Comparison of ENCODE assay signal across 8 cellular contexts in the genomic region with DNA sequence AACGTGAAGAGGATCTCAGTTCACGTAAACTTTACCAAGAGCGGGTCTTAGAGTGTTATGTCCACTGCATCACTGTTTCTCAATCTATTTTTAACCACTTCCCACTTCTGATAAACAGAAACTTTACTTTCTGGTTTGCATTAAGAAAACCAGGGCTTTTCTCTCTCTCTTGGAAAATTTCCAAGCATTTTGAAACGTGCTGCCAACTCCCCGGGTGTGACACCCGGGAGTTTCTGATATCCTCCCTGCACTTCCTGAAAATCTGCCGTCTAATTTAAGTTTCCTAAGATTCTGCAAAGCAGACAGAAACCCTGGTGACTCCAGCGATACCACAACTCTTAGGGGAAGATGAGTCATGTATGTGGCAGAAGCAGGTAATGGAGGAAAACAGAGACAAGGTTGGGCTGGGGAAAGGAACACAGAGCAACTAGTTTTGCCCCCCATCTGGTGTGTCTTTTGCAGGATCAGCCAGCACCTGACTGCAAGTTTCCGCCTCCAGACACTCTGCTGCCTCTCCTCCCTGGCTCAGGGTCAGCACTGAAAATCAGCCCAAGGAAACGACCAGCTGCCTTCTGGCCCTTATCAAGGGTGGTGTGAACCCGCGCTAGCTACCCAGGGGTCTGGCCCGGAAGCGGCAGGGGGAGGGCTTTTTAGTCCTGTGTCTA. TPM values are rescaled to one million over a fixed set of nuclear protein-coding genes. Genes with fewer than 3 reads are reported as not detected.
DNase-seq lines count a peak whose midpoint lies in the region; ATAC-seq and TF ChIP-seq lines count a peak whose summit lies in the region.

No MANE protein-coding gene starts in this region.

- H3K4me3 ChIP-seq in NB4 (ENCODE audit: low read depth, low read length) (peak overlapping the region; percentile 12), mesenchymal stem cell (ENCODE audit: insufficient read depth in 1 of 2, low read depth in 1 of 2, low read length in 2 of 2) (peak overlapping the region in 1 of 2 experiments; percentile 42)

- H3K36me3 Mint-ChIP-seq in MCF 10A (ENCODE audit: insufficient read depth, unreplicated experiment) = no peaks in the 10 kb centered on the region

- no peak overlapping the region for H3K23ac ChIP-seq in mesenchymal stem cell (ENCODE audit: low read length in 2 of 2)

- H3K4me2 ChIP-seq in mesenchymal stem cell (ENCODE audit: low read length, poor library complexity, severe bottlenecking) = no peak overlapping the region

- peak overlapping the region; percentile 9 for H3K27ac Mint-ChIP-seq in MCF 10A (ENCODE audit: low read depth, unreplicated experiment)

- no peak overlapping the region for H3K4me3 Mint-ChIP-seq in MCF 10A (ENCODE audit: unreplicated experiment)

- peak overlapping the region; percentile 76 for H3K9ac ChIP-seq in mesenchymal stem cell (ENCODE audit: low read length)

- peaks cover 9% of the 10 kb centered on the region for H3K4me1 Mint-ChIP-seq in MCF 10A (ENCODE audit: insufficient read depth, unreplicated experiment)

- no peak for TF ChIP-seq CTCF in NB4 (IDR thresholded peaks at IDR 0.05; ENCODE audit: low read depth, low read length)
- no peak for TF ChIP-seq CTCF in MCF 10A (IDR thresholded peaks at IDR 0.05; ENCODE audit: unreplicated experiment)

- no peak overlapping the region for H4K91ac ChIP-seq in mesenchymal stem cell (ENCODE audit: low read length)

- DNase-seq in EH (ENCODE audit: low read depth) (peak; percentile 17), NB4 (ENCODE audit: low read depth) (peak; percentile 82), MCF 10A (ENCODE audit: unreplicated experiment) (peak; percentile 83), mesenchymal stem cell (peak; percentile 88), NCI-H748 treated with DMSO at 0.1 percent for 48 hours (lab: John Stamatoyannopoulos, UW) (no peak), D341Med (ENCODE audit: low spot score) (no peak), NCI-H2107 treated with DMSO at 0.1 percent for 48 hours (lab: John Stamatoyannopoulos, UW; ENCODE audit: unreplicated experiment) (no peak)

- no peak overlapping the region for H2BK5ac ChIP-seq in mesenchymal stem cell (ENCODE audit: low read depth, low read length, poor library complexity, severe bottlenecking)

- no peak overlapping the region for H4K8ac ChIP-seq in mesenchymal stem cell (ENCODE audit: low read length)

- H3K9me3 Mint-ChIP-seq in MCF 10A (ENCODE audit: unreplicated experiment) = no peaks in the 10 kb centered on the region

- H2BK12ac ChIP-seq in mesenchymal stem cell (ENCODE audit: low read length in 2 of 2) = peak overlapping the region in 1 of 2 experiments; percentile 15

- 8% methylated on average over 11 of the region's 14 CpGs for WGBS in mesenchymal stem cell

- ATAC-seq in HG02759 (IDR thresholded peaks at IDR 0.05; ENCODE audit: unreplicated experiment) = no peak

- POLR2A ChIA-PET in MCF 10A (lab: Yijun Ruan, JAX) = no interaction called here

- H2BK120ac ChIP-seq in mesenchymal stem cell (ENCODE audit: low read depth, low read length) = no peak overlapping the region

- no peak overlapping the region for H2AK5ac ChIP-seq in mesenchymal stem cell (ENCODE audit: low read length, severe bottlenecking)

- peaks cover 3% of the 10 kb centered on the region for H3K4me1 ChIP-seq in mesenchymal stem cell (ENCODE audit: control insufficient read depth, insufficient read depth, low read depth, low read length)

- no peak for TF ChIP-seq POLR2A in NB4 (IDR thresholded peaks at IDR 0.05; ENCODE audit: extremely low read depth, insufficient read length)

- CTCF ChIA-PET in MCF 10A (lab: Yijun Ruan, JAX) = interaction anchor here (0.6 kb wide), 1 partner anchor 225 kb away, joined by 3 read pairs; no protein-coding TSS in a partner anchor

- H3K36me3 ChIP-seq in mesenchymal stem cell (ENCODE audit: control insufficient read depth in 1 of 2, insufficient read depth in 2 of 2, low read depth in 1 of 2, low read length in 2 of 2) = no peaks in the 10 kb centered on the region

- peak overlapping the region in 1 of 2 experiments; percentile 31 for H3K18ac ChIP-seq in mesenchymal stem cell (ENCODE audit: low read depth in 1 of 2, low read length in 2 of 2)

- no peak overlapping the region for H2BK15ac ChIP-seq in mesenchymal stem cell (ENCODE audit: low read depth, poor library complexity, severe bottlenecking)

- H3K9me3 ChIP-seq in mesenchymal stem cell (ENCODE audit: control insufficient read depth, low read length) = no peaks in the 10 kb centered on the region

- no peak overlapping the region for H3K27ac ChIP-seq in mesenchymal stem cell (ENCODE audit: low read length, poor library complexity, severe bottlenecking)

- no peak overlapping the region for H3K4ac ChIP-seq in mesenchymal stem cell (ENCODE audit: low read depth in 1 of 2, low read length in 2 of 2)

- no peaks in the 10 kb centered on the region for H3K79me1 ChIP-seq in mesenchymal stem cell (replicated peaks; ENCODE audit: low read length, poor library complexity, severe bottlenecking)

- no peak overlapping the region for H2AFZ ChIP-seq in mesenchymal stem cell (ENCODE audit: low read depth, low read length)

- no TSS peak for BruUV-seq in MCF 10A (replicated peaks; lab: Mats Ljungman, UMichigan)

- H3K27me3 ChIP-seq in mesenchymal stem cell (ENCODE audit: control insufficient read depth in 1 of 2, insufficient read depth in 1 of 2, low read length in 2 of 2) = peaks cover 0 to 36% of the 10 kb centered on the region in 2 experiments

- intact Hi-C loops in MCF 10A (cut with micrococcal nuclease) = no loop called here

- H3K27me3 Mint-ChIP-seq in MCF 10A (ENCODE audit: insufficient read depth, unreplicated experiment) = peaks cover 41% of the 10 kb centered on the region

- H3K14ac ChIP-seq in mesenchymal stem cell (ENCODE audit: low read length in 2 of 2) = no peak overlapping the region

RNA-seq across cellular contexts. Expression of gene FFAR2, which starts 11.4 kb away (rescaled TPM):
- total RNA-seq in MCF 10A (2022) = not detected in 2 replicates
- 0.06 TPM for polyA plus RNA-seq in mesenchymal stem cell (2013, experiment 1 of 2)
- 0.12 TPM for polyA plus RNA-seq in mesenchymal stem cell (2013, experiment 2 of 2)

RNA-seq across cellular contexts. Expression of gene KRTDAP, which starts 53.7 kb away (rescaled TPM):
- total RNA-seq in MCF 10A (2022) = not detected in 2 replicates
- polyA plus RNA-seq in mesenchymal stem cell (2013, experiment 1 of 2) = not detected
- 0.12 TPM for polyA plus RNA-seq in mesenchymal stem cell (2013, experiment 2 of 2)

Comparison
In these comparisons a context has a peak if more than half of its experiments do, and no peak if none do; other contexts are left out.
1. DNase-seq: peak in EH (single experiment), NB4 (single experiment), MCF 10A (single experiment) and mesenchymal stem cell (single experiment); none in NCI-H748 treated with DMSO at 0.1 percent for 48 hours (single experiment), D341Med (single experiment) and NCI-H2107 treated with DMSO at 0.1 percent for 48 hours (single experiment).